ENCODE assay signal across 8 cellular contexts in the genomic region with DNA sequence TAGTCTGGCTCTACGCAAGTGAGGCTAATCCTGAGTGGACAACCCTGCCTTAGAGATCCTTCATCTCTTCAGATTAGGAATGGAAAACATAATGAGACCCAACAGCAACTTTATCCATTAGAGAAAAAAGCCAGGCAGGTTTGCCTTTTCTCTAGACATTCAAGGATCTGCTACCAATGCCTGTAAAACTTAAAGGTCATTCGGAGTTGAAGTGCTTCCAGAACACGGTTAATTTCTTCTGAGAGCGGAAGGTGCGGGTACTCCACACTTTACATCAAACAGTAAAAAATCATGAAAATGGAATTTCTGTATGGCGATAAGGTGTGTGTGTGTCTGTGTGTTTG.
DNase-seq lines count a peak whose midpoint lies in the region; ATAC-seq, FAIRE-seq and TF ChIP-seq lines count a peak whose summit lies in the region.

No MANE protein-coding gene starts in this region.

- SMC1A ChIA-PET in GM12878 (lab: Charles Lee; ENCODE audit: uncharacterized antibody, unreplicated experiment), result no interaction called here

- H3K14ac ChIP-seq in mesenchymal stem cell (ENCODE audit: low read length in 2 of 2), result peak overlapping the region in 1 of 2 experiments; percentile 7

- no peak overlapping the region for H3K23ac ChIP-seq in mesenchymal stem cell (ENCODE audit: low read length in 2 of 2)

- 92% methylated on average over 6 of the region's 6 CpGs for WGBS in GM12878 (ENCODE audit: insufficient coverage, insufficient replicate concordance, low lambda C conversion rate, missing lambda C conversion rate)
- 22% methylated on average over 6 of the region's 6 CpGs for WGBS in mesenchymal stem cell
- 29% methylated on average over 6 of the region's 6 CpGs for WGBS in urinary bladder

- intact Hi-C loops in left ventricle myocardium superior (cut with micrococcal nuclease), result no loop called here
- intact Hi-C loops in GM12878 (cut with micrococcal nuclease; ENCODE audit: unreplicated experiment), result no loop called here

- H3K79me1 ChIP-seq in mesenchymal stem cell (replicated peaks; ENCODE audit: low read length, poor library complexity, severe bottlenecking), result peaks cover 13% of the 10 kb centered on the region

- FAIRE-seq in GM12878 (lab: Jason Lieb, UNC) (no peak), urothelium cell line (lab: Jason Lieb, UNC) (no peak)

- no peak overlapping the region for H2BK15ac ChIP-seq in mesenchymal stem cell (ENCODE audit: low read depth, poor library complexity, severe bottlenecking)

- peak overlapping the region; percentile 75 for H4K8ac ChIP-seq in mesenchymal stem cell (ENCODE audit: low read length)

- BruUV-seq in GM12878 (replicated peaks; lab: Mats Ljungman, UMichigan), result no TSS peak

- no peak overlapping the region for H2AK5ac ChIP-seq in mesenchymal stem cell (ENCODE audit: low read length, severe bottlenecking)

- H2BK120ac ChIP-seq in mesenchymal stem cell (ENCODE audit: low read depth, low read length), result no peak overlapping the region

- no peak overlapping the region for H2BK12ac ChIP-seq in mesenchymal stem cell (ENCODE audit: low read length in 2 of 2)

- H3K4ac ChIP-seq in mesenchymal stem cell (ENCODE audit: low read depth in 1 of 2, low read length in 2 of 2), result no peak overlapping the region

- H3K27ac ChIP-seq in cardiac muscle cell, result peak overlapping the region; percentile 98
- H3K27ac ChIP-seq in GM12878 (ENCODE audit: control insufficient read depth, insufficient read depth), result no peak overlapping the region
- no peak overlapping the region for H3K27ac ChIP-seq in mesenchymal stem cell (ENCODE audit: low read length, poor library complexity, severe bottlenecking)
- no peak overlapping the region for H3K27ac ChIP-seq in urinary bladder (ENCODE audit: low read depth)

- peak overlapping the region; percentile 76 for H3K9ac ChIP-seq in GM12878 (ENCODE audit: control insufficient read depth, insufficient read depth, low read length)
- peak overlapping the region; percentile 88 for H3K9ac ChIP-seq in mesenchymal stem cell (ENCODE audit: low read length)

- no peak overlapping the region for H4K91ac ChIP-seq in mesenchymal stem cell (ENCODE audit: low read length)

- H3K4me1 ChIP-seq in cardiac muscle cell (ENCODE audit: low read depth), result peaks cover 13% of the 10 kb centered on the region
- H3K4me1 ChIP-seq in GM12878 (ENCODE audit: control insufficient read depth, insufficient read depth, low read length), result no peaks in the 10 kb centered on the region
- peaks cover 1% of the 10 kb centered on the region for H3K4me1 ChIP-seq in mesenchymal stem cell (ENCODE audit: control insufficient read depth, insufficient read depth, low read depth, low read length)
- no peaks in the 10 kb centered on the region for H3K4me1 ChIP-seq in urinary bladder (ENCODE audit: insufficient read depth)

- H3K4me2 ChIP-seq in GM12878 (ENCODE audit: control insufficient read depth, insufficient read depth), result peak overlapping the region; percentile 89
- H3K4me2 ChIP-seq in mesenchymal stem cell (ENCODE audit: low read length, poor library complexity, severe bottlenecking), result peak overlapping the region; percentile 99

- TF ChIP-seq CTCF in cardiac muscle cell (IDR thresholded peaks at IDR 0.05; ENCODE audit: low read depth, low read length) (no peak), GM12878 (IDR thresholded peaks at IDR 0.05 in 2 of 3, conservative IDR thresholded peaks at IDR 0.05 in 1 of 3; ENCODE audit: control insufficient read depth in 2 of 3, extremely low read depth in 1 of 3, insufficient read depth in 1 of 3, low read depth in 3 of 3, low read length in 3 of 3) (no peak)

- CTCF ChIA-PET in GM12878 (lab: Yijun Ruan, JAX), result interaction anchor here (1.1 kb wide), 1 partner anchor 13 kb away, joined by 3 read pairs; no protein-coding TSS in a partner anchor

- H2AFZ ChIP-seq in GM12878 (ENCODE audit: control insufficient read depth, low read depth, low read length) (peak overlapping the region; percentile 94), mesenchymal stem cell (ENCODE audit: low read depth, low read length) (peak overlapping the region; percentile 92)

- no peak overlapping the region for H2BK5ac ChIP-seq in mesenchymal stem cell (ENCODE audit: low read depth, low read length, poor library complexity, severe bottlenecking)

- peak overlapping the region; percentile 96 for H3K4me3 ChIP-seq in cardiac muscle cell
- peak overlapping the region; percentile 79 for H3K4me3 ChIP-seq in GM12878
- peak overlapping the region; percentile 94 to 96 for H3K4me3 ChIP-seq in mesenchymal stem cell (ENCODE audit: insufficient read depth in 1 of 2, low read depth in 1 of 2, low read length in 2 of 2)
- H3K4me3 ChIP-seq in urinary bladder (ENCODE audit: low read depth, low read length), result peak overlapping the region; percentile 86

- RAD21 ChIA-PET in GM12878 (lab: Charles Lee; ENCODE audit: unreplicated experiment), result no interaction called here

- POLR2A ChIA-PET in GM12878 (lab: Charles Lee), result no interaction called here

- H3K9me3 ChIP-seq in cardiac muscle cell (ENCODE audit: low read depth), result no peaks in the 10 kb centered on the region
- no peaks in the 10 kb centered on the region for H3K9me3 ChIP-seq in GM12878 (replicated peaks; ENCODE audit: control insufficient read depth, insufficient read depth, low read length)
- no peaks in the 10 kb centered on the region for H3K9me3 ChIP-seq in mesenchymal stem cell (ENCODE audit: control insufficient read depth, low read length)

- no peak for ATAC-seq in left ventricle myocardium superior
- ATAC-seq in GM12878, result no peak

- H3K27me3 ChIP-seq in cardiac muscle cell, result no peaks in the 10 kb centered on the region
- H3K27me3 ChIP-seq in GM12878 (replicated peaks in 1 of 2; ENCODE audit: control insufficient read depth in 2 of 2, insufficient read depth in 2 of 2, low read length in 1 of 2), result no peaks in the 10 kb centered on the region
- H3K27me3 ChIP-seq in mesenchymal stem cell (ENCODE audit: control insufficient read depth in 1 of 2, insufficient read depth in 1 of 2, low read length in 2 of 2), result no peaks in the 10 kb centered on the region

- TF ChIP-seq POLR2A in GM12878 (IDR thresholded peaks at IDR 0.05; ENCODE audit: low read depth, low read length), result no peak

- H4K20me1 ChIP-seq in GM12878 (ENCODE audit: control insufficient read depth, insufficient read depth), result no peaks in the 10 kb centered on the region

- no peak for DNase-seq in cardiac muscle cell (ENCODE audit: low read depth in 1 of 2, low spot score in 1 of 2)
- no peak for DNase-seq in left ventricle myocardium superior
- no peak for DNase-seq in GM12878 (ENCODE audit: low read depth, low spot score)
- DNase-seq in mesenchymal stem cell, result no peak
- DNase-seq in NCI-H345 (lab: John Stamatoyannopoulos, UW), result no peak
- no peak for DNase-seq in GM03348 (ENCODE audit: low spot score)
- no peak for DNase-seq in urothelium cell line (ENCODE audit: low spot score)

- H3K36me3 ChIP-seq in cardiac muscle cell (no peaks in the 10 kb centered on the region), GM12878 (ENCODE audit: control insufficient read depth in 2 of 2, insufficient read depth in 2 of 2, low read length in 1 of 2) (no peaks in the 10 kb centered on the region), mesenchymal stem cell (ENCODE audit: control insufficient read depth in 1 of 2, insufficient read depth in 2 of 2, low read depth in 1 of 2, low read length in 2 of 2) (no peaks in the 10 kb centered on the region), urinary bladder (ENCODE audit: insufficient read depth) (no peaks in the 10 kb centered on the region)

- peak overlapping the region; percentile 87 to 88 for H3K18ac ChIP-seq in mesenchymal stem cell (ENCODE audit: low read depth in 1 of 2, low read length in 2 of 2)

- TF ChIP-seq RAD21 in GM12878 (IDR thresholded peaks at IDR 0.05; ENCODE audit: insufficient read depth, low read depth, low read length), result no peak

- in situ Hi-C loops in GM12878 (cut with MboI), result no loop called here

- H3K79me2 ChIP-seq in GM12878 (ENCODE audit: control insufficient read depth, insufficient read depth, low read length), result no peaks in the 10 kb centered on the region; the same call in 1 of the 2 replicates

- TF ChIP-seq EP300 in GM12878 (IDR thresholded peaks at IDR 0.05; ENCODE audit: borderline replicate concordance in 1 of 2, control insufficient read depth in 1 of 2, low read depth in 2 of 2, low read length in 2 of 2), result no peak

TF ChIP-seq in GM12878, 131 proteins besides CTCF, POLR2A, EP300 and RAD21 (continues in another document):
- TF ChIP-seq, protein P1, sequence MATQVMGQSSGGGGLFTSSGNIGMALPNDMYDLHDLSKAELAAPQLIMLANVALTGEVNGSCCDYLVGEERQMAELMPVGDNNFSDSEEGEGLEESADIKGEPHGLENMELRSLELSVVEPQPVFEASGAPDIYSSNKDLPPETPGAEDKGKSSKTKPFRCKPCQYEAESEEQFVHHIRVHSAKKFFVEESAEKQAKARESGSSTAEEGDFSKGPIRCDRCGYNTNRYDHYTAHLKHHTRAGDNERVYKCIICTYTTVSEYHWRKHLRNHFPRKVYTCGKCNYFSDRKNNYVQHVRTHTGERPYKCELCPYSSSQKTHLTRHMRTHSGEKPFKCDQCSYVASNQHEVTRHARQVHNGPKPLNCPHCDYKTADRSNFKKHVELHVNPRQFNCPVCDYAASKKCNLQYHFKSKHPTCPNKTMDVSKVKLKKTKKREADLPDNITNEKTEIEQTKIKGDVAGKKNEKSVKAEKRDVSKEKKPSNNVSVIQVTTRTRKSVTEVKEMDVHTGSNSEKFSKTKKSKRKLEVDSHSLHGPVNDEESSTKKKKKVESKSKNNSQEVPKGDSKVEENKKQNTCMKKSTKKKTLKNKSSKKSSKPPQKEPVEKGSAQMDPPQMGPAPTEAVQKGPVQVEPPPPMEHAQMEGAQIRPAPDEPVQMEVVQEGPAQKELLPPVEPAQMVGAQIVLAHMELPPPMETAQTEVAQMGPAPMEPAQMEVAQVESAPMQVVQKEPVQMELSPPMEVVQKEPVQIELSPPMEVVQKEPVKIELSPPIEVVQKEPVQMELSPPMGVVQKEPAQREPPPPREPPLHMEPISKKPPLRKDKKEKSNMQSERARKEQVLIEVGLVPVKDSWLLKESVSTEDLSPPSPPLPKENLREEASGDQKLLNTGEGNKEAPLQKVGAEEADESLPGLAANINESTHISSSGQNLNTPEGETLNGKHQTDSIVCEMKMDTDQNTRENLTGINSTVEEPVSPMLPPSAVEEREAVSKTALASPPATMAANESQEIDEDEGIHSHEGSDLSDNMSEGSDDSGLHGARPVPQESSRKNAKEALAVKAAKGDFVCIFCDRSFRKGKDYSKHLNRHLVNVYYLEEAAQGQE (IDR thresholded peaks at IDR 0.05; ENCODE audit: low read depth, low read length), result no peak
- no peak for TF ChIP-seq BACH1 (IDR thresholded peaks at IDR 0.05; ENCODE audit: borderline replicate concordance)
- no peak for TF ChIP-seq HDGF (IDR thresholded peaks at IDR 0.05)
- TF ChIP-seq BHLHE40 (IDR thresholded peaks at IDR 0.05; ENCODE audit: borderline replicate concordance in 1 of 2, low read depth in 2 of 2, low read length in 1 of 2), result no peak
- no peak for TF ChIP-seq SUPT20H (IDR thresholded peaks at IDR 0.05; ENCODE audit: borderline replicate concordance, control insufficient read depth, low read depth, low read length)
